In the genomic region with DNA sequence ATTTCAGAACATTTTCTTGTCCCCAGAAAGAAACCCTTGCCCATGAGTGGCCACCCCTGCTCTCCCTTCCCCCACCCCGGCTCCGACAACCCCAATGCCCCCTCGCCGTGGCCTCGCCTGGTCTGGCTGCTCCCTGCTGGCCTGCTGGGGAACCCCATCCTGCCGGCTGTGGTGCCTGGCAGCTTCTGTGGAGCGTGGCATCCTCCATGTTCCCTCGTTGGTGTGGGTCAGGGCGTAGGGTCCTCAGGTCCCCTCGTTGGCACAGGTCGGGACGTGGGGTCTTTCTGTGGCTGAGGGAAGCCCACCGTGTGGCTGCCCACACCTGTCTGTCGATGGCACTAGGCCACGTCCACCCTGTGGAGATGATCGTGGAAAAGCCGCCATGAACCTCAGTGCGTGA, we compare ENCODE assay signal across 29 cellular contexts.
DNase-seq lines count a peak whose midpoint lies in the region; ATAC-seq and TF ChIP-seq lines count a peak whose summit lies in the region.
"Had no signal": no experiment of that assay in that cellular context is flagged by ENCODE, and none has a peak within 500 bp of the region (broad histone marks: within the 10 kb centered on the region; RNA-seq: fewer than 3 reads in every experiment).

No MANE protein-coding gene starts in this region.

- peaks cover 17% of the 10 kb centered on the region for H3K4me1 Mint-ChIP-seq in endothelial cell (ENCODE audit: unreplicated experiment)
- peaks cover 4% of the 10 kb centered on the region for H3K4me1 Mint-ChIP-seq in activated CD4-positive, alpha-beta T cell treated with anti-CD3 and anti-CD28 coated beads, Interleukin-2, amount 10 ng/mL, durations not matched to agents 24 days and 14 days
- H3K4me1 Mint-ChIP-seq: central memory CD8-positive, alpha-beta T cell had no signal

- no peaks in the 10 kb centered on the region for H3K9me3 Mint-ChIP-seq in endothelial cell (ENCODE audit: unreplicated experiment)
- H3K9me3 Mint-ChIP-seq in activated CD4-positive, alpha-beta T cell treated with anti-CD3 and anti-CD28 coated beads, Interleukin-2, amount 10 ng/mL, durations not matched to agents 24 days and 14 days: no peaks in the 10 kb centered on the region
- H3K9me3 Mint-ChIP-seq: activated B cell treated with CpG ODN at 0.5 μM for 24 hours; activated CD4-positive, alpha-beta memory T cell treated with anti-CD3 and anti-CD28 coated beads, Interleukin-2, amount 10 ng/mL, durations not matched to agents 7 days and 5 days; central memory CD8-positive, alpha-beta T cell; HFFc6; stimulated activated naive CD8-positive, alpha-beta T cell treated with anti-CD3 and anti-CD28 coated beads, Interleukin-15, Interleukin-2, amounts not matched to agents 100 ng/mL and 50 ng/mL, for 24 hours had no signal

- H3K27me3 ChIP-seq in heart left ventricle (no peaks in the 10 kb centered on the region), osteoblast (ENCODE audit: insufficient read depth, low read length) (no peaks in the 10 kb centered on the region), tibial nerve (no peaks in the 10 kb centered on the region)
- H3K27me3 ChIP-seq: BE2C had no signal

- peaks cover 4% of the 10 kb centered on the region for H4K20me1 ChIP-seq in osteoblast (ENCODE audit: insufficient read depth, low read length)

- H3K36me3 Mint-ChIP-seq in endothelial cell (ENCODE audit: low read depth, unreplicated experiment): peaks cover 4% of the 10 kb centered on the region
- H3K36me3 Mint-ChIP-seq in activated CD4-positive, alpha-beta T cell treated with anti-CD3 and anti-CD28 coated beads, Interleukin-2, amount 10 ng/mL, durations not matched to agents 24 days and 14 days (ENCODE audit: low read depth): peaks cover 36% of the 10 kb centered on the region

- H3K79me2 ChIP-seq in osteoblast (ENCODE audit: insufficient read depth, low read length): no peaks in the 10 kb centered on the region

- DNase-seq in heart left ventricle: no peak
- no peak for DNase-seq in Right ventricle myocardium inferior (ENCODE audit: missing footprints)
- no peak for DNase-seq in endothelial cell (ENCODE audit: low spot score)
- peak; percentile 75 for DNase-seq in osteoblast (ENCODE audit: insufficient read length, low spot score, missing footprints)
- no peak for DNase-seq in tibial nerve (ENCODE audit: low spot score in 2 of 2)
- DNase-seq in activated CD4-positive, alpha-beta T cell treated with anti-CD3 and anti-CD28 coated beads, Interleukin-2, amount 10 ng/mL, durations not matched to agents 24 days and 14 days: no peak
- no peak for DNase-seq in stimulated activated naive CD4-positive, alpha-beta T cell treated with Interleukin-2 at 50 U/mL for 16 hours (lab: John Stamatoyannopoulos, UW)
- DNase-seq: activated B cell treated with CpG ODN at 0.5 μM for 24 hours; activated CD4-positive, alpha-beta memory T cell treated with anti-CD3 and anti-CD28 coated beads, Interleukin-2, amount 10 ng/mL, durations not matched to agents 7 days and 5 days; activated gamma-delta T cell treated with Interleukin-2 at 50 U/mL for 16 hours; BE2C; DND-41; effector memory CD4-positive, alpha-beta T cell; left colon; NCI-H1092; NCI-H2029; NCI-H345; NCI-H774; stimulated activated CD4-positive, alpha-beta T cell treated with anti-CD3 and anti-CD28 coated beads, Interleukin-2, amount 100 ng/mL, for 48 hours; T-helper 9 cell had no signal

- H3K4me3 ChIP-seq in heart left ventricle (no peak overlapping the region), osteoblast (ENCODE audit: insufficient read depth, low read length) (no peak overlapping the region), tibial nerve (no peak overlapping the region)
- H3K4me3 ChIP-seq: A549, GM12878, mucosa of descending colon, skin epidermis had no signal

- peak overlapping the region in 7 of 12 donors; percentile 46 to 87 (median 78) for H3K27ac ChIP-seq in heart left ventricle
- H3K27ac ChIP-seq in osteoblast (ENCODE audit: low read depth, low read length): no peak overlapping the region
- H3K27ac ChIP-seq in tibial nerve: peak overlapping the region; percentile 62 to 83 (median 76)

- H3K9me3 ChIP-seq in heart left ventricle (no peaks in the 10 kb centered on the region), osteoblast (ENCODE audit: low read depth, low read length) (no peaks in the 10 kb centered on the region), tibial nerve (no peaks in the 10 kb centered on the region)
- H3K9me3 ChIP-seq: A549, BE2C, Caco-2, mucosa of descending colon had no signal

- TF ChIP-seq CTCF in heart left ventricle (IDR thresholded peaks at IDR 0.05) (no peak), endothelial cell (IDR thresholded peaks at IDR 0.05; ENCODE audit: unreplicated experiment) (no peak), osteoblast (IDR thresholded peaks at IDR 0.05; ENCODE audit: extremely low read depth, low read depth, low read length) (no peak), tibial nerve (IDR thresholded peaks at IDR 0.05) (no peak)

- TF ChIP-seq POLR2A in heart left ventricle (IDR thresholded peaks at IDR 0.05): no peak
- TF ChIP-seq POLR2A in tibial nerve (IDR thresholded peaks at IDR 0.05): no peak

- H3K4me1 ChIP-seq in heart left ventricle (peaks cover 3 to 46% (median 34%) of the 10 kb centered on the region in 12 donors), osteoblast (ENCODE audit: insufficient read depth, low read length) (peaks cover 9% of the 10 kb centered on the region), tibial nerve (peaks cover 0 to 46% (median 37%) of the 10 kb centered on the region in 4 donors)
- H3K4me1 ChIP-seq: BE2C had no signal

- TF ChIP-seq EP300 in tibial nerve (IDR thresholded peaks at IDR 0.05): no peak

- ATAC-seq in heart left ventricle (no peak), Right ventricle myocardium inferior (no peak), HG03280 (IDR thresholded peaks at IDR 0.05; ENCODE audit: unreplicated experiment) (no peak)
- ATAC-seq: GM12878 had no signal

- H3K36me3 ChIP-seq in heart left ventricle (peaks cover 0 to 59% (median 25%) of the 10 kb centered on the region in 9 donors), osteoblast (ENCODE audit: insufficient read depth, low read length) (no peaks in the 10 kb centered on the region), tibial nerve (peaks cover 0 to 71% (median 0%) of the 10 kb centered on the region in 3 donors)
- H3K36me3 ChIP-seq: BE2C had no signal

- peaks cover 10% of the 10 kb centered on the region for H3K27me3 Mint-ChIP-seq in endothelial cell (ENCODE audit: unreplicated experiment)
- H3K27me3 Mint-ChIP-seq in activated CD4-positive, alpha-beta T cell treated with anti-CD3 and anti-CD28 coated beads, Interleukin-2, amount 10 ng/mL, durations not matched to agents 24 days and 14 days: no peaks in the 10 kb centered on the region
- H3K27me3 Mint-ChIP-seq: activated B cell treated with CpG ODN at 0.5 μM for 24 hours; activated CD4-positive, alpha-beta memory T cell treated with anti-CD3 and anti-CD28 coated beads, Interleukin-2, amount 10 ng/mL, durations not matched to agents 7 days and 5 days; central memory CD8-positive, alpha-beta T cell; stimulated activated naive CD8-positive, alpha-beta T cell treated with anti-CD3 and anti-CD28 coated beads, Interleukin-15, Interleukin-2, amounts not matched to agents 100 ng/mL and 50 ng/mL, for 24 hours had no signal

- H3K4me3 Mint-ChIP-seq in endothelial cell (ENCODE audit: unreplicated experiment): peak overlapping the region; percentile 56
- no peak overlapping the region for H3K4me3 Mint-ChIP-seq in activated CD4-positive, alpha-beta T cell treated with anti-CD3 and anti-CD28 coated beads, Interleukin-2, amount 10 ng/mL, durations not matched to agents 24 days and 14 days
- H3K4me3 Mint-ChIP-seq: activated B cell treated with CpG ODN at 0.5 μM for 24 hours; activated CD4-positive, alpha-beta memory T cell treated with anti-CD3 and anti-CD28 coated beads, Interleukin-2, amount 10 ng/mL, durations not matched to agents 7 days and 5 days; central memory CD8-positive, alpha-beta T cell; HFFc6; stimulated activated naive CD8-positive, alpha-beta T cell treated with anti-CD3 and anti-CD28 coated beads, Interleukin-15, Interleukin-2, amounts not matched to agents 100 ng/mL and 50 ng/mL, for 24 hours had no signal

- no peak overlapping the region for H3K4me2 ChIP-seq in osteoblast (ENCODE audit: insufficient read depth, low read length)

- WGBS in heart left ventricle, 4 donors: 92 to 94% (median 92%) methylated on average over 17 to 18 of the region's 18 CpGs
- WGBS in tibial nerve, 2 donors: 87 to 90% methylated on average over 14 to 18 of the region's 18 CpGs

- H3K27ac Mint-ChIP-seq in endothelial cell (ENCODE audit: unreplicated experiment): peak overlapping the region; percentile 70
- H3K27ac Mint-ChIP-seq in activated CD4-positive, alpha-beta T cell treated with anti-CD3 and anti-CD28 coated beads, Interleukin-2, amount 10 ng/mL, durations not matched to agents 24 days and 14 days: no peak overlapping the region
- H3K27ac Mint-ChIP-seq: activated CD4-positive, alpha-beta memory T cell treated with anti-CD3 and anti-CD28 coated beads, Interleukin-2, amount 10 ng/mL, durations not matched to agents 7 days and 5 days; HFFc6 had no signal

- intact Hi-C loops in heart left ventricle (cut with DNase I) (loop anchor here in 9 of 10 donors (2.0 to 10.0 kb wide), 11 partner anchors 47 to 69 kb away; a partner anchor contains a TSS), Right ventricle myocardium inferior (cut with DNase I) (loop anchor here (2.0 to 5.0 kb wide), 3 partner anchors 49 to 70 kb away; no protein-coding TSS in a partner anchor)
- intact Hi-C loops in activated CD4-positive, alpha-beta T cell treated with anti-CD3 and anti-CD28 coated beads, Interleukin-2, amount 10 ng/mL, durations not matched to agents 24 days and 14 days (cut with micrococcal nuclease): no loop called here

- H2AFZ ChIP-seq in osteoblast (ENCODE audit: low read length): no peak overlapping the region
